Comparison of ENCODE assay signal across 10 cellular contexts in the genomic region with DNA sequence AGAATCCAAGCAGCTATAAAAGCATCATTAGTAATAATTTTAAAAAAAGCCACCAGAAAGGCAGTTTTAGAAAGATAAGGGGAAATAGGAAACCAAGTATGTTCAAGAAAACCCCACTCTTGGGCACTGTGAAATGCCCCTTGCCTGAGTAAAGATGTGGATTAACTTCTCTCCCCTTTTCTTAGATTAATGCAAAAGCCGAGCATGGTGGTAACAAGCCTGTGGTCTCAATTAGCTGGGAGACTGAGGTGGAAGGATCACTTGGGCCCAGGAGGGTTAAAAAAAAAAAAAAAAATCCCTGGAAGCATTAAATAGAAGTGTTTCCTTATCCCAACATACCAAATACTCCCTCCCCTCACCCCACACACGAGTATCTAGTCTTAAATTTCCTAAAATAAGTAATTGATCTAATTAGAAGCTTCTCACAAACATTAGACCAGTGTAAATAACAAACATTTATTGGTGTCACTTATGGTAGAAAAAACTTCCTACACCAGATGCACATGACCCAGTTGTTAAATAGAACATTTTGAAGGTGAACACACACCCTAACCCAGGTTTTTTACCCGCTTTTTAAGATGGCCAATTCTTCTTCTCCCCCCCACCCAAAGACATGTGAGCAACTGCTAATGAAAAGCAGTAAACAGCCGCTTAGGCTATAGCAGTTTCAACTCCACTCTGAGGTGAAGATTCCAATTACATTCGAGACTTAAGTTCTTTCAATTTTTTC. TPM values are rescaled to one million over a fixed set of nuclear protein-coding genes. Genes with fewer than 3 reads are reported as not detected.
DNase-seq lines count a peak whose midpoint lies in the region; ATAC-seq lines count a peak whose summit lies in the region.
"Had no signal": no experiment of that assay in that cellular context is flagged by ENCODE, and none has a peak within 500 bp of the region (broad histone marks: within the 10 kb centered on the region; RNA-seq: fewer than 3 reads in every experiment).

No MANE protein-coding gene starts in this region.

- peak overlapping the region; percentile 47 for H3K27ac Mint-ChIP-seq in activated CD4-positive, alpha-beta T cell treated with anti-CD3 and anti-CD28 coated beads, Interleukin-2, amount 10 ng/mL, durations not matched to agents 24 days and 14 days
- peak overlapping the region; percentile 50 to 57 for H3K27ac Mint-ChIP-seq in T-cell

- H3K4me3 Mint-ChIP-seq in activated CD4-positive, alpha-beta T cell treated with anti-CD3 and anti-CD28 coated beads, Interleukin-2, amount 10 ng/mL, durations not matched to agents 24 days and 14 days: peak overlapping the region; percentile 93
- H3K4me3 Mint-ChIP-seq in T-cell: peak overlapping the region; percentile 48 to 99 (median 92)

- H3K4me1 Mint-ChIP-seq in activated CD4-positive, alpha-beta T cell treated with anti-CD3 and anti-CD28 coated beads, Interleukin-2, amount 10 ng/mL, durations not matched to agents 24 days and 14 days: peaks cover 37% of the 10 kb centered on the region
- H3K4me1 Mint-ChIP-seq in T-cell: peaks cover 51 to 54% (median 51%) of the 10 kb centered on the region in 3 donors

- H3K36me3 ChIP-seq in skeletal muscle satellite cell (ENCODE audit: insufficient read depth, low read length): peaks cover 68% of the 10 kb centered on the region

- intact Hi-C loops in activated CD4-positive, alpha-beta T cell treated with anti-CD3 and anti-CD28 coated beads, Interleukin-2, amount 10 ng/mL, durations not matched to agents 24 days and 14 days (cut with micrococcal nuclease): no loop called here

- H3K36me3 Mint-ChIP-seq in activated CD4-positive, alpha-beta T cell treated with anti-CD3 and anti-CD28 coated beads, Interleukin-2, amount 10 ng/mL, durations not matched to agents 24 days and 14 days (ENCODE audit: low read depth): peaks cover 70% of the 10 kb centered on the region
- peaks cover 53% of the 10 kb centered on the region for H3K36me3 Mint-ChIP-seq in T-cell

- POLR2A ChIA-PET in T-cell (lab: Charles Lee): interaction anchor here (0.5 to 1.0 kb wide), 6 partner anchors 41 to 359 kb away, joined by 3 to 9 read pairs (median 4); no protein-coding TSS in a partner anchor

- H3K4me3 ChIP-seq in skeletal muscle satellite cell (ENCODE audit: low read length): peak overlapping the region; percentile 14

- no peaks in the 10 kb centered on the region for H3K9me3 Mint-ChIP-seq in activated CD4-positive, alpha-beta T cell treated with anti-CD3 and anti-CD28 coated beads, Interleukin-2, amount 10 ng/mL, durations not matched to agents 24 days and 14 days
- no peaks in the 10 kb centered on the region for H3K9me3 Mint-ChIP-seq in T-cell

- CTCF ChIA-PET in T-cell (lab: Charles Lee): interaction anchor here in 1 of 2 donors (0.7 kb wide), 1 partner anchor 139 kb away, joined by 5 read pairs; no protein-coding TSS in a partner anchor

- H3K27me3 Mint-ChIP-seq in activated CD4-positive, alpha-beta T cell treated with anti-CD3 and anti-CD28 coated beads, Interleukin-2, amount 10 ng/mL, durations not matched to agents 24 days and 14 days: no peaks in the 10 kb centered on the region
- no peaks in the 10 kb centered on the region for H3K27me3 Mint-ChIP-seq in T-cell

- H3K27ac ChIP-seq in epithelial cell of prostate (peak overlapping the region; percentile 96), caudate nucleus (ENCODE audit: low read depth, low read length) (no peak overlapping the region)

- H3K4me1 ChIP-seq in skeletal muscle satellite cell (ENCODE audit: control insufficient read depth, insufficient read depth, low read length): peaks cover 54% of the 10 kb centered on the region

- no peak for DNase-seq in activated CD4-positive, alpha-beta T cell treated with anti-CD3 and anti-CD28 coated beads, Interleukin-2, amount 10 ng/mL, durations not matched to agents 24 days and 14 days
- no peak for DNase-seq in activated CD4-positive, alpha-beta T cell treated with anti-CD3 and anti-CD28 coated beads for 4 hours
- DNase-seq in T-cell (no peak), epithelial cell of prostate (ENCODE audit: low read depth, low spot score) (no peak), inferior parietal cortex (ENCODE audit: extremely low spot score) (no peak), caudate nucleus (lab: John Stamatoyannopoulos, UW) (no peak)
- DNase-seq: activated CD4-positive, alpha-beta T cell treated with anti-CD3 and anti-CD28 coated beads, Interleukin-2, amount 50 U/mL, for 4 hours; effector memory CD4-positive, alpha-beta T cell had no signal

- H3K4me2 ChIP-seq in skeletal muscle satellite cell (ENCODE audit: low read length): peak overlapping the region; percentile 81

- H3K9ac ChIP-seq in skeletal muscle satellite cell (ENCODE audit: low read depth, low read length): peak overlapping the region; percentile 53

- H3K27me3 ChIP-seq in skeletal muscle satellite cell (ENCODE audit: control insufficient read depth, insufficient read depth, low read length): no peaks in the 10 kb centered on the region

- no peaks in the 10 kb centered on the region for H3K9me3 ChIP-seq in skeletal muscle satellite cell (replicated peaks; ENCODE audit: low read length)

- ATAC-seq in T-cell (replicated peaks in 1 of 4) (no peak), GM19351 (IDR thresholded peaks at IDR 0.05; ENCODE audit: unreplicated experiment) (no peak)

RNA-seq across cellular contexts. Expression of a gene that starts 5.2 kb away (rescaled TPM):
- total RNA-seq in activated CD4-positive, alpha-beta T cell treated with anti-CD3 and anti-CD28 coated beads, Interleukin-2, amount 10 ng/mL, durations not matched to agents 24 days and 14 days: 260 and 271 TPM in 2 replicates
- 100 to 1,000 TPM; 105 to 196 (median 118) TPM for total RNA-seq in T-cell
- 223 and 241 TPM in 2 replicates for total RNA-seq in skeletal muscle satellite cell (2012; rRNA removed)

RNA-seq across cellular contexts. Expression of a gene that starts 25.7 kb away (rescaled TPM):
- 50.3 and 56.6 TPM in 2 replicates for total RNA-seq in activated CD4-positive, alpha-beta T cell treated with anti-CD3 and anti-CD28 coated beads, Interleukin-2, amount 10 ng/mL, durations not matched to agents 24 days and 14 days
- 10 to 100 TPM; 54.6 to 71.2 (median 57.4) TPM for total RNA-seq in T-cell
- total RNA-seq in skeletal muscle satellite cell (2012; rRNA removed): 58.1 and 61.6 TPM in 2 replicates

RNA-seq across cellular contexts. Expression of a gene that starts 35.6 kb away (rescaled TPM):
- total RNA-seq in activated CD4-positive, alpha-beta T cell treated with anti-CD3 and anti-CD28 coated beads, Interleukin-2, amount 10 ng/mL, durations not matched to agents 24 days and 14 days: 36.6 and 37.7 TPM in 2 replicates
- total RNA-seq in T-cell: 10 to 100 TPM; 12.0 to 16.3 (median 15.6) TPM
- total RNA-seq in skeletal muscle satellite cell (2012; rRNA removed): 32.7 and 38.2 TPM in 2 replicates

RNA-seq across cellular contexts. Expression of a gene that starts 46.4 kb away (rescaled TPM):
- 48.1 and 52.5 TPM in 2 replicates for total RNA-seq in activated CD4-positive, alpha-beta T cell treated with anti-CD3 and anti-CD28 coated beads, Interleukin-2, amount 10 ng/mL, durations not matched to agents 24 days and 14 days
- total RNA-seq in T-cell: 10 to 100 TPM; 34.0 to 42.7 (median 37.0) TPM
- 22.5 and 23.6 TPM in 2 replicates for total RNA-seq in skeletal muscle satellite cell (2012; rRNA removed)
